ENCODE assay signal across 8 cellular contexts in the genomic region with DNA sequence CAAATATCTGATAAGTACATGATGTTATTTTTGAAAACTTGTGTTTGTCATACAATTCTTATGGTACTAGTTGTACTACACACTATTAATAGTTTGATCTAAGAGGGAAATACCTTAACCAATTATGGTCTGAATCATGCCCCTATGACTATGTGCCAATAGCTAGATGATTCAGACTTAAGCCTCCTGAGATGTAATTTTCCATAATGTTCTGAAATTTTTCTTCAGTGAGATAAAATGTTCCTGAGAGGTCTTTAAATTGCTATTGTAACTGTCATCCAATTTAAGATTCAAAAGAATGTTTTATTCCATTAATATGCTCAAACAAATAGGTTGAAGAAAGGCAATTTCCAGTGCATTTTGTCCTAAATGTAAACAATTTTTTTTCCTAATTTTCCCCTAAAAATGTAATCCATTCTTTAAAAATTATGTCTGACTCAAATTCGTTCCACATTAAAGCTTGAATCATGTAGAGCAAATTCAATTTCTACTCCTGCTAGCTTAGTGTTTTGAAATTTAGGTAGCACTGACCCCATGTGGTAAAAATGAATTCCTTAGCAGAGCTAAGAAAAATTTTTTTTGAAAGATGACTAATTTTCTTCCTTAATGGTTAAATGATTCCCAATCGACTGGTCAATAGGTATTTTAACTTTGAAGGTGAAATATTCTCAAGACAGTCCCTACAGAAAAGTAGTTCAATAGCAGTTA. TPM values are rescaled to one million over a fixed set of nuclear protein-coding genes. Genes with fewer than 3 reads are reported as not detected.
DNase-seq lines count a peak whose midpoint lies in the region; ATAC-seq and TF ChIP-seq lines count a peak whose summit lies in the region.

No MANE protein-coding gene starts in this region.

- DNase-seq in BE2C (no peak), HCEC 1CT (peak; percentile 85), ascending aorta (ENCODE audit: low spot score in 2 of 2) (no peak), suprapubic skin (ENCODE audit: low spot score in 2 of 2) (no peak), NCI-H1105 treated with DMSO at 0.1 percent for 48 hours (lab: John Stamatoyannopoulos, UW) (no peak), DMS114 treated with DMSO at 0.1 percent for 48 hours (lab: John Stamatoyannopoulos, UW; ENCODE audit: unreplicated experiment) (no peak)

- no peaks in the 10 kb centered on the region for H3K9me3 Mint-ChIP-seq in stimulated activated memory B cell treated with anti-CD40 and anti-IgM and Interleukin-4, amounts not matched to agents 10 μg/mL and 1 μg/mL and 100 μg/mL, for 72 hours

- H3K36me3 ChIP-seq in BE2C (no peaks in the 10 kb centered on the region), ascending aorta (no peaks in the 10 kb centered on the region), liver (ENCODE audit: control insufficient read depth in 4 of 4, insufficient read depth in 3 of 4, low read depth in 1 of 4, low read length in 3 of 4) (no peaks in the 10 kb centered on the region), suprapubic skin (no peaks in the 10 kb centered on the region)

- no peaks in the 10 kb centered on the region for H3K27me3 ChIP-seq in BE2C
- no peaks in the 10 kb centered on the region for H3K27me3 ChIP-seq in ascending aorta
- no peaks in the 10 kb centered on the region for H3K27me3 ChIP-seq in liver (ENCODE audit: control insufficient read depth in 4 of 4, insufficient read depth in 4 of 4, low read length in 3 of 4)
- H3K27me3 ChIP-seq in suprapubic skin = no peaks in the 10 kb centered on the region

- no peak for TF ChIP-seq EP300 in suprapubic skin (IDR thresholded peaks at IDR 0.05)

- intact Hi-C loops in ascending aorta (cut with DNase I) = loop anchor here (2.0 to 10.0 kb wide), 4 partner anchors 178 to 688 kb away; a partner anchor contains a TSS

- peak; percentile 47 for TF ChIP-seq CTCF in BE2C (IDR thresholded peaks at IDR 0.05; ENCODE audit: low read depth, low read length)
- peak; percentile 29 to 45 (median 33) for TF ChIP-seq CTCF in ascending aorta (IDR thresholded peaks at IDR 0.05)
- TF ChIP-seq CTCF in liver (IDR thresholded peaks at IDR 0.05; ENCODE audit: low read depth, low read length, missing input control) = peak; percentile 27
- TF ChIP-seq CTCF in suprapubic skin (IDR thresholded peaks at IDR 0.05) = no peak

- H3K27ac ChIP-seq in ascending aorta (peak overlapping the region; percentile 53 to 67), liver (ENCODE audit: low read depth in 1 of 2, low read length in 2 of 2) (no peak overlapping the region), suprapubic skin (no peak overlapping the region)

- 45% methylated on average over 2 of the region's 2 CpGs for WGBS in liver
- 28% methylated on average over 2 of the region's 2 CpGs for WGBS in suprapubic skin

- no peaks in the 10 kb centered on the region for H3K4me1 ChIP-seq in BE2C
- peaks cover 0 to 9% of the 10 kb centered on the region in 2 donors for H3K4me1 ChIP-seq in ascending aorta
- no peaks in the 10 kb centered on the region for H3K4me1 ChIP-seq in liver (ENCODE audit: control insufficient read depth in 4 of 4, insufficient read depth in 4 of 4, low read length in 3 of 4)
- H3K4me1 ChIP-seq in suprapubic skin = no peaks in the 10 kb centered on the region

- no peaks in the 10 kb centered on the region for H3K9me3 ChIP-seq in BE2C
- no peaks in the 10 kb centered on the region for H3K9me3 ChIP-seq in ascending aorta
- no peaks in the 10 kb centered on the region for H3K9me3 ChIP-seq in liver (ENCODE audit: control insufficient read depth in 4 of 4, low read length in 3 of 4)
- H3K9me3 ChIP-seq in suprapubic skin = no peaks in the 10 kb centered on the region

- H3K9ac ChIP-seq in liver (ENCODE audit: low read depth in 1 of 2, low read length in 2 of 2) = no peak overlapping the region

- peak; percentile 65 to 66 for TF ChIP-seq RAD21 in liver (IDR thresholded peaks at IDR 0.05)

- no peak overlapping the region for H3K4me3 ChIP-seq in BE2C (ENCODE audit: low read depth, low read length)
- H3K4me3 ChIP-seq in ascending aorta = no peak overlapping the region
- H3K4me3 ChIP-seq in liver (ENCODE audit: low read depth in 1 of 3, low read length in 3 of 3) = no peak overlapping the region
- no peak overlapping the region for H3K4me3 ChIP-seq in suprapubic skin

- peaks cover 6% of the 10 kb centered on the region for H3K36me3 Mint-ChIP-seq in stimulated activated memory B cell treated with anti-CD40 and anti-IgM and Interleukin-4, amounts not matched to agents 10 μg/mL and 1 μg/mL and 100 μg/mL, for 72 hours

- no peaks in the 10 kb centered on the region for H3K27me3 Mint-ChIP-seq in stimulated activated memory B cell treated with anti-CD40 and anti-IgM and Interleukin-4, amounts not matched to agents 10 μg/mL and 1 μg/mL and 100 μg/mL, for 72 hours

- no peak overlapping the region for H3K4me3 Mint-ChIP-seq in stimulated activated memory B cell treated with anti-CD40 and anti-IgM and Interleukin-4, amounts not matched to agents 10 μg/mL and 1 μg/mL and 100 μg/mL, for 72 hours

- no peak overlapping the region for H3K27ac Mint-ChIP-seq in stimulated activated memory B cell treated with anti-CD40 and anti-IgM and Interleukin-4, amounts not matched to agents 10 μg/mL and 1 μg/mL and 100 μg/mL, for 72 hours

- ATAC-seq in stimulated activated memory B cell treated with anti-CD40 and anti-IgM and Interleukin-4, amounts not matched to agents 10 μg/mL and 1 μg/mL and 100 μg/mL, for 72 hours = no peak

- TF ChIP-seq POLR2A in suprapubic skin (IDR thresholded peaks at IDR 0.05) = no peak

- no peaks in the 10 kb centered on the region for H3K4me1 Mint-ChIP-seq in stimulated activated memory B cell treated with anti-CD40 and anti-IgM and Interleukin-4, amounts not matched to agents 10 μg/mL and 1 μg/mL and 100 μg/mL, for 72 hours

TF ChIP-seq in liver, 16 proteins besides CTCF, POLR2A, EP300 and RAD21:
- TF ChIP-seq RXRA (IDR thresholded peaks at IDR 0.05) (no peak), EGR1 (IDR thresholded peaks at IDR 0.05; ENCODE audit: low read depth in 2 of 2) (no peak), TAF1 (conservative IDR thresholded peaks at IDR 0.05) (no peak), HNF4A (conservative IDR thresholded peaks at IDR 0.05) (no peak), NR2F2 (IDR thresholded peaks at IDR 0.05) (no peak), YY1 (IDR thresholded peaks at IDR 0.05) (no peak), JUND (IDR thresholded peaks at IDR 0.05) (no peak)
- TF ChIP-seq, protein P1, sequence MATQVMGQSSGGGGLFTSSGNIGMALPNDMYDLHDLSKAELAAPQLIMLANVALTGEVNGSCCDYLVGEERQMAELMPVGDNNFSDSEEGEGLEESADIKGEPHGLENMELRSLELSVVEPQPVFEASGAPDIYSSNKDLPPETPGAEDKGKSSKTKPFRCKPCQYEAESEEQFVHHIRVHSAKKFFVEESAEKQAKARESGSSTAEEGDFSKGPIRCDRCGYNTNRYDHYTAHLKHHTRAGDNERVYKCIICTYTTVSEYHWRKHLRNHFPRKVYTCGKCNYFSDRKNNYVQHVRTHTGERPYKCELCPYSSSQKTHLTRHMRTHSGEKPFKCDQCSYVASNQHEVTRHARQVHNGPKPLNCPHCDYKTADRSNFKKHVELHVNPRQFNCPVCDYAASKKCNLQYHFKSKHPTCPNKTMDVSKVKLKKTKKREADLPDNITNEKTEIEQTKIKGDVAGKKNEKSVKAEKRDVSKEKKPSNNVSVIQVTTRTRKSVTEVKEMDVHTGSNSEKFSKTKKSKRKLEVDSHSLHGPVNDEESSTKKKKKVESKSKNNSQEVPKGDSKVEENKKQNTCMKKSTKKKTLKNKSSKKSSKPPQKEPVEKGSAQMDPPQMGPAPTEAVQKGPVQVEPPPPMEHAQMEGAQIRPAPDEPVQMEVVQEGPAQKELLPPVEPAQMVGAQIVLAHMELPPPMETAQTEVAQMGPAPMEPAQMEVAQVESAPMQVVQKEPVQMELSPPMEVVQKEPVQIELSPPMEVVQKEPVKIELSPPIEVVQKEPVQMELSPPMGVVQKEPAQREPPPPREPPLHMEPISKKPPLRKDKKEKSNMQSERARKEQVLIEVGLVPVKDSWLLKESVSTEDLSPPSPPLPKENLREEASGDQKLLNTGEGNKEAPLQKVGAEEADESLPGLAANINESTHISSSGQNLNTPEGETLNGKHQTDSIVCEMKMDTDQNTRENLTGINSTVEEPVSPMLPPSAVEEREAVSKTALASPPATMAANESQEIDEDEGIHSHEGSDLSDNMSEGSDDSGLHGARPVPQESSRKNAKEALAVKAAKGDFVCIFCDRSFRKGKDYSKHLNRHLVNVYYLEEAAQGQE (IDR thresholded peaks at IDR 0.05) = no peak

RNA-seq across cellular contexts. Expression of a gene that starts 49.1 kb away (rescaled TPM):
- 4.8 TPM for polyA plus RNA-seq in BE2C (2012; ENCODE audit: insufficient read depth, insufficient read length, low read depth)
- total RNA-seq in ascending aorta (11.5 TPM), liver (10 to 100 TPM; 12.0 to 12.1 TPM), suprapubic skin (10 to 100 TPM; 13.0 to 15.2 (median 14.0) TPM)
- 1 to 10 TPM; 7.5 to 9.3 TPM for polyA plus RNA-seq in liver

Comparison
In these comparisons a context has a peak if more than half of its experiments do, and no peak if none do; other contexts are left out.
1. CTCF ChIP-seq: peak in BE2C (single experiment), ascending aorta (3 of 3) and liver (single experiment); none in suprapubic skin (0 of 2).
2. H3K27ac ChIP-seq: peak in ascending aorta (2 of 2); none in liver (0 of 2) and suprapubic skin (single experiment).